Comparison of ENCODE assay signal across 17 cellular contexts in genomic region chr10:488933-489215, GRCh38.
"Had no signal": no experiment of that assay in that cellular context is flagged by ENCODE, and none has a peak within 500 bp of the region (broad histone marks: within the 10 kb centered on the region; RNA-seq: fewer than 3 reads in every experiment).

No MANE protein-coding gene starts in this region.

- H3K27me3 ChIP-seq: neural progenitor cell, ovary, SJSA1, suprapubic skin had no signal

- ATAC-seq: activated CD8-positive, alpha-beta T cell treated with anti-CD3 and anti-CD28 coated beads, Interleukin-2, amount 10 ng/mL, durations not matched to agents 7 days and 5 days had no signal

- H3K36me3 ChIP-seq: cardiac muscle cell, neural progenitor cell, ovary had no signal

- H3K9me3 ChIP-seq: ovary, SJSA1, suprapubic skin had no signal

- H3K27ac ChIP-seq: cardiac muscle cell, neural progenitor cell, ovary, SJSA1, suprapubic skin had no signal

- H3K4me3 ChIP-seq: cardiac muscle cell, lung, neural progenitor cell, ovary, SJSA1, suprapubic skin had no signal

- DNase-seq: activated CD4-positive, alpha-beta T cell treated with anti-CD3 and anti-CD28 coated beads for 4 hours; activated CD8-positive, alpha-beta T cell treated with anti-CD3 and anti-CD28 coated beads, Interleukin-2, amount 10 ng/mL, durations not matched to agents 7 days and 5 days; activated naive CD4-positive, alpha-beta T cell treated with Interleukin-2 at 50 U/mL for 16 hours; immature natural killer cell; midbrain; ovary; retina; small intestine; stimulated activated CD4-positive, alpha-beta T cell treated with anti-CD3 and anti-CD28 coated beads, Interleukin-4, amount 100 ng/mL, for 4 hours; stimulated activated CD8-positive, alpha-beta memory T cell treated with anti-CD3 and anti-CD28 coated beads, Interleukin-4, amount 100 ng/mL, for 48 hours; stimulated activated naive CD4-positive, alpha-beta T cell treated with Interleukin-2 at 50 U/mL for 16 hours; T-helper 2 cell had no signal

- H3K9ac ChIP-seq: neural progenitor cell had no signal
